ENCODE assay signal across 8 cellular contexts in genomic region chr1:151282883-151283725, GRCh38. TPM values are rescaled to one million over a fixed set of nuclear protein-coding genes. Genes with fewer than 3 reads are reported as not detected.
DNase-seq lines count a peak whose midpoint lies in the region; ATAC-seq, FAIRE-seq and TF ChIP-seq lines count a peak whose summit lies in the region.

No MANE protein-coding gene starts in this region.

- H3K4me1 Mint-ChIP-seq in CD4-positive, CD25-positive, alpha-beta regulatory T cell: peaks cover 0 to 44% (median 25%) of the 10 kb centered on the region in 4 donors
- peaks cover 19% of the 10 kb centered on the region for H3K4me1 Mint-ChIP-seq in GM23338
- H3K4me1 Mint-ChIP-seq in stimulated activated naive CD8-positive, alpha-beta T cell treated with anti-CD3 and anti-CD28 coated beads, Interleukin-15, amount 100 ng/mL, for 72 hours: peaks cover 43% of the 10 kb centered on the region

- 0 out of 2 replicates have a peak, but pooled peaks cover 10% of the 10 kb centered on the region for H3F3A ChIP-seq in GM23338 (replicated peaks; ENCODE audit: low read depth)

- H3K27me3 Mint-ChIP-seq in CD4-positive, CD25-positive, alpha-beta regulatory T cell: no peaks in the 10 kb centered on the region
- H3K27me3 Mint-ChIP-seq in GM23338 (ENCODE audit: insufficient read depth, low read depth, poor library complexity): peaks cover 25% of the 10 kb centered on the region
- no peaks in the 10 kb centered on the region for H3K27me3 Mint-ChIP-seq in stimulated activated naive CD8-positive, alpha-beta T cell treated with anti-CD3 and anti-CD28 coated beads, Interleukin-15, amount 100 ng/mL, for 72 hours

- no peaks in the 10 kb centered on the region for H3K9me3 ChIP-seq in CD4-positive, CD25-positive, alpha-beta regulatory T cell (ENCODE audit: control insufficient read depth in 2 of 2, low read length in 2 of 2)
- no peaks in the 10 kb centered on the region for H3K9me3 ChIP-seq in SK-N-MC (ENCODE audit: low read depth, low read length)

- H3K4me2 ChIP-seq in GM23338: peak overlapping the region; percentile 99

- peak overlapping the region; percentile 51 for H3K4me3 ChIP-seq in CD4-positive, CD25-positive, alpha-beta regulatory T cell (ENCODE audit: low read depth, low read length)
- H3K4me3 ChIP-seq in GM23338: peak overlapping the region; percentile 95
- peak overlapping the region; percentile 94 for H3K4me3 ChIP-seq in SK-N-MC
- H3K4me3 ChIP-seq in bronchial epithelial cell (ENCODE audit: low read depth, low read length): peak overlapping the region; percentile 86

- H3K4me1 ChIP-seq in CD4-positive, CD25-positive, alpha-beta regulatory T cell (ENCODE audit: control insufficient read depth, insufficient read depth, low read length, poor library complexity, severe bottlenecking): peaks cover 28% of the 10 kb centered on the region
- H3K4me1 ChIP-seq in GM23338 (ENCODE audit: insufficient read depth): peaks cover 6% of the 10 kb centered on the region; the same call in 1 of the 2 replicates

- peaks cover 34% of the 10 kb centered on the region for H3K79me2 ChIP-seq in GM23338 (replicated peaks; ENCODE audit: insufficient read depth)

- no peaks in the 10 kb centered on the region for H3K9me2 ChIP-seq in GM23338 (ENCODE audit: insufficient read depth)

- no peaks in the 10 kb centered on the region for H3K27me3 ChIP-seq in CD4-positive, CD25-positive, alpha-beta regulatory T cell (ENCODE audit: control insufficient read depth, insufficient read depth, low read length)
- no peaks in the 10 kb centered on the region for H3K27me3 ChIP-seq in GM23338 (ENCODE audit: insufficient read depth)
- H3K27me3 ChIP-seq in bronchial epithelial cell (ENCODE audit: control insufficient read depth, insufficient read depth, low read length): no peaks in the 10 kb centered on the region
- H3K27me3 ChIP-seq in layer of hippocampus (ENCODE audit: control insufficient read depth, insufficient read depth, low read length): no peaks in the 10 kb centered on the region

- H3K9me3 Mint-ChIP-seq in CD4-positive, CD25-positive, alpha-beta regulatory T cell: no peaks in the 10 kb centered on the region
- H3K9me3 Mint-ChIP-seq in GM23338: no peaks in the 10 kb centered on the region
- H3K9me3 Mint-ChIP-seq in stimulated activated naive CD8-positive, alpha-beta T cell treated with anti-CD3 and anti-CD28 coated beads, Interleukin-15, amount 100 ng/mL, for 72 hours: no peaks in the 10 kb centered on the region

- no peak for TF ChIP-seq CTCF in GM23338 (conservative IDR thresholded peaks at IDR 0.05; ENCODE audit: low read depth in 2 of 2)
- TF ChIP-seq CTCF in bronchial epithelial cell (IDR thresholded peaks at IDR 0.05; ENCODE audit: insufficient read depth, low read length, severe bottlenecking): no peak

- peaks cover 6% of the 10 kb centered on the region for H3K36me3 Mint-ChIP-seq in CD4-positive, CD25-positive, alpha-beta regulatory T cell
- H3K36me3 Mint-ChIP-seq in GM23338 (ENCODE audit: low read depth): peaks cover 36% of the 10 kb centered on the region

- no peak for ATAC-seq in CD4-positive, CD25-positive, alpha-beta regulatory T cell (ENCODE audit: low read depth in 2 of 2)
- ATAC-seq in GM23338 (peak; percentile 21), HG03045 (IDR thresholded peaks at IDR 0.05; ENCODE audit: unreplicated experiment) (no peak)
- ATAC-seq in stimulated activated naive CD8-positive, alpha-beta T cell treated with anti-CD3 and anti-CD28 coated beads, Interleukin-15, amount 100 ng/mL, for 72 hours: no peak

- H3K4me3 Mint-ChIP-seq in CD4-positive, CD25-positive, alpha-beta regulatory T cell: peak overlapping the region; percentile 95 to 99 (median 98)
- peak overlapping the region; percentile 98 for H3K4me3 Mint-ChIP-seq in GM23338
- peak overlapping the region; percentile 87 to 88 for H3K4me3 Mint-ChIP-seq in stimulated activated naive CD8-positive, alpha-beta T cell treated with anti-CD3 and anti-CD28 coated beads, Interleukin-15, amount 100 ng/mL, for 72 hours

- H3K27ac Mint-ChIP-seq in CD4-positive, CD25-positive, alpha-beta regulatory T cell: peak overlapping the region; percentile 62 to 96 (median 93)
- peak overlapping the region; percentile 97 for H3K27ac Mint-ChIP-seq in GM23338
- H3K27ac Mint-ChIP-seq in stimulated activated naive CD8-positive, alpha-beta T cell treated with anti-CD3 and anti-CD28 coated beads, Interleukin-15, amount 100 ng/mL, for 72 hours: peak overlapping the region; percentile 98 to 99

- no peak for FAIRE-seq in bronchial epithelial cell (lab: Jason Lieb, UNC)

- H3K27ac ChIP-seq in CD4-positive, CD25-positive, alpha-beta regulatory T cell (ENCODE audit: insufficient read depth, low read length, poor library complexity, severe bottlenecking): peak overlapping the region; percentile 95
- H3K27ac ChIP-seq in GM23338 (ENCODE audit: low read depth) (peak overlapping the region; percentile 99), SK-N-MC (no peak overlapping the region), layer of hippocampus (ENCODE audit: low read depth, low read length) (peak overlapping the region; percentile 98)

- H2AFZ ChIP-seq in GM23338: no peak overlapping the region

- peaks cover 22% of the 10 kb centered on the region for H3K36me3 ChIP-seq in CD4-positive, CD25-positive, alpha-beta regulatory T cell (ENCODE audit: control insufficient read depth, insufficient read depth, low read length)
- H3K36me3 ChIP-seq in GM23338 (ENCODE audit: insufficient read depth) (0 out of 2 replicates have a peak, but pooled peaks cover 8% of the 10 kb centered on the region), SK-N-MC (ENCODE audit: insufficient read depth, low read length) (peaks cover 19% of the 10 kb centered on the region; the same call in 1 of the 2 replicates), bronchial epithelial cell (ENCODE audit: control insufficient read depth, insufficient read depth, low read length) (peaks cover 21% of the 10 kb centered on the region)

- H4K20me1 ChIP-seq in GM23338 (replicated peaks; ENCODE audit: insufficient read depth): peaks cover 12% of the 10 kb centered on the region; the same call in 1 of the 2 replicates

- DNase-seq in CD4-positive, CD25-positive, alpha-beta regulatory T cell: peak in 2 of 3 donors; percentile 32 to 38
- DNase-seq in GM23338 (ENCODE audit: low spot score) (peak; percentile 79), SK-N-MC (ENCODE audit: low read depth, low spot score) (no peak), bronchial epithelial cell (ENCODE audit: low read depth) (no peak), HCEC 1CT (no peak)
- peak; percentile 19 to 42 for DNase-seq in stimulated activated naive CD8-positive, alpha-beta T cell treated with anti-CD3 and anti-CD28 coated beads, Interleukin-15, amount 100 ng/mL, for 72 hours

- peak overlapping the region; percentile 88 for H3K9ac ChIP-seq in SK-N-MC (ENCODE audit: insufficient read length)

TF ChIP-seq in GM23338, 12 proteins besides CTCF, POLR2A, EP300 and RAD21:
- TF ChIP-seq STAT1 (IDR thresholded peaks at IDR 0.05; ENCODE audit: unreplicated experiment) (no peak), EZH2 (IDR thresholded peaks at IDR 0.05; ENCODE audit: low read depth, unreplicated experiment) (no peak), REST (IDR thresholded peaks at IDR 0.05; ENCODE audit: unreplicated experiment) (no peak), NANOG (IDR thresholded peaks at IDR 0.05; ENCODE audit: borderline replicate concordance) (no peak), JUNB (IDR thresholded peaks at IDR 0.05; ENCODE audit: unreplicated experiment) (no peak), POLR2AphosphoS5 (IDR thresholded peaks at IDR 0.05; ENCODE audit: low read depth) (no peak; the same call in 1 of the 2 replicates), CREB1 (CRISPR knock-in tag; IDR thresholded peaks at IDR 0.05; ENCODE audit: low read depth) (no peak)

RNA-seq across cellular contexts. Expression of gene ZNF687, which starts 1.0 kb away (rescaled TPM):
- total RNA-seq in CD4-positive, CD25-positive, alpha-beta regulatory T cell: 31.9 TPM
- polyA plus RNA-seq in CD4-positive, CD25-positive, alpha-beta regulatory T cell: 1 to 10 TPM in 3 of 4 donors, under 1 TPM in 1; 0.46 to 1.9 (median 1.4) TPM
- 63.1 and 63.9 TPM in 2 replicates for total RNA-seq in GM23338 (2014; rRNA removed; shearing (Covaris generic))
- 7.7 and 8.2 TPM in 2 replicates for polyA plus RNA-seq in GM23338 (2016; fragmentation: Nextera tagmentation; extraction: Ambion mirVana)
- 9.0 and 12.8 TPM in 2 replicates for total RNA-seq in bronchial epithelial cell

RNA-seq across cellular contexts. Expression of gene PSMD4, which starts 28.6 kb away (rescaled TPM):
- total RNA-seq in CD4-positive, CD25-positive, alpha-beta regulatory T cell: 91.6 TPM
- 100 to 1,000 TPM; 242 to 392 (median 297) TPM for polyA plus RNA-seq in CD4-positive, CD25-positive, alpha-beta regulatory T cell
- 165 and 171 TPM in 2 replicates for total RNA-seq in GM23338 (2014; rRNA removed; shearing (Covaris generic))
- polyA plus RNA-seq in GM23338 (2016; fragmentation: Nextera tagmentation; extraction: Ambion mirVana): 235 and 263 TPM in 2 replicates
- 259 and 280 TPM in 2 replicates for total RNA-seq in bronchial epithelial cell

RNA-seq across cellular contexts. Expression of gene PI4KB, which starts 44.1 kb away (rescaled TPM):
- 73.5 TPM for total RNA-seq in CD4-positive, CD25-positive, alpha-beta regulatory T cell
- polyA plus RNA-seq in CD4-positive, CD25-positive, alpha-beta regulatory T cell: 10 to 100 TPM; 48.4 to 57.4 (median 53.3) TPM
- total RNA-seq in GM23338 (2014; rRNA removed; shearing (Covaris generic)): 19.1 and 25.5 TPM in 2 replicates
- 12.3 and 15.3 TPM in 2 replicates for polyA plus RNA-seq in GM23338 (2016; fragmentation: Nextera tagmentation; extraction: Ambion mirVana)
- total RNA-seq in bronchial epithelial cell: 20.8 and 30.9 TPM in 2 replicates

Comparison
In these comparisons a context has a peak if more than half of its experiments do, and no peak if none do; other contexts are left out.
1. DNase-seq: peak in CD4-positive, CD25-positive, alpha-beta regulatory T cell (2 of 3), GM23338 (single experiment) and stimulated activated naive CD8-positive, alpha-beta T cell treated with anti-CD3 and anti-CD28 coated beads, Interleukin-15, amount 100 ng/mL, for 72 hours (2 of 2); none in SK-N-MC (single experiment), bronchial epithelial cell (single experiment) and HCEC 1CT (single experiment).
2. Peak in every context shown above with its lines, with median percentiles within 50 percentile points of each other: H3K4me3 ChIP-seq, H3K27ac Mint-ChIP-seq and H3K4me3 Mint-ChIP-seq.